Comparison of ENCODE assay signal across 1 cellular context in the genomic region with DNA sequence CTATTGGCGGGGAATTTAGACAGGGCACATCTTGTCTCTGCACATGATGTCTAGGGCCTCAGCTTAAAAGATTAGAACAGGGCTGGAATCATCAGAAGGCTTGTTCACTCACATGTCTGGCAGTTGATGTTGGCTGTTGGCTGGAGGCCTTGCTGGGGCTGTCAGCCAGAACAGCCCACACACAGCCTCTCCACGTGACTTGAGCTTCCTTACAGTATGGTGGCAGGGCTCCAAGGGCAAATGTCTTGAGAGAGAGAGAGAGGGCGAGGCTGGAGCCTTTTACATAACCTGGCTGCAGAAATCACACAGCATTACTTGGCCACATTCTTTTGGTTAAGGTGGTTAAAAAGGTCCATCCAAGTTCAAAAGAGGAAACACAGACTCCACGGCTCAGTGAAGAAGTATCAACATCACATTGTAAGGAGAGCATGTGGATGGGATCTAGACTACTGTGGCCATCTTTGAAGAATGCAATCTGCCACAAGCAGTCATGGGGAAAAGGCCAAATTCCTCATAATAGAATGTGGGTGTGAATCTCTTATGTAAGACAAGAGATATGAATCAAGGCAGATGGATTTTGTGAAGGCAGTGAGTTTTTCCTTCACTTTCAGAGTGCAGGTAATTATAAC.
TF ChIP-seq lines count a peak whose summit lies in the region.

No MANE protein-coding gene starts in this region.

TF ChIP-seq in GM23338, 12 proteins besides CTCF, POLR2A, EP300 and RAD21 (continued from another document):
- TF ChIP-seq JUNB (IDR thresholded peaks at IDR 0.05; ENCODE audit: unreplicated experiment): no peak
- TF ChIP-seq, protein P1, sequence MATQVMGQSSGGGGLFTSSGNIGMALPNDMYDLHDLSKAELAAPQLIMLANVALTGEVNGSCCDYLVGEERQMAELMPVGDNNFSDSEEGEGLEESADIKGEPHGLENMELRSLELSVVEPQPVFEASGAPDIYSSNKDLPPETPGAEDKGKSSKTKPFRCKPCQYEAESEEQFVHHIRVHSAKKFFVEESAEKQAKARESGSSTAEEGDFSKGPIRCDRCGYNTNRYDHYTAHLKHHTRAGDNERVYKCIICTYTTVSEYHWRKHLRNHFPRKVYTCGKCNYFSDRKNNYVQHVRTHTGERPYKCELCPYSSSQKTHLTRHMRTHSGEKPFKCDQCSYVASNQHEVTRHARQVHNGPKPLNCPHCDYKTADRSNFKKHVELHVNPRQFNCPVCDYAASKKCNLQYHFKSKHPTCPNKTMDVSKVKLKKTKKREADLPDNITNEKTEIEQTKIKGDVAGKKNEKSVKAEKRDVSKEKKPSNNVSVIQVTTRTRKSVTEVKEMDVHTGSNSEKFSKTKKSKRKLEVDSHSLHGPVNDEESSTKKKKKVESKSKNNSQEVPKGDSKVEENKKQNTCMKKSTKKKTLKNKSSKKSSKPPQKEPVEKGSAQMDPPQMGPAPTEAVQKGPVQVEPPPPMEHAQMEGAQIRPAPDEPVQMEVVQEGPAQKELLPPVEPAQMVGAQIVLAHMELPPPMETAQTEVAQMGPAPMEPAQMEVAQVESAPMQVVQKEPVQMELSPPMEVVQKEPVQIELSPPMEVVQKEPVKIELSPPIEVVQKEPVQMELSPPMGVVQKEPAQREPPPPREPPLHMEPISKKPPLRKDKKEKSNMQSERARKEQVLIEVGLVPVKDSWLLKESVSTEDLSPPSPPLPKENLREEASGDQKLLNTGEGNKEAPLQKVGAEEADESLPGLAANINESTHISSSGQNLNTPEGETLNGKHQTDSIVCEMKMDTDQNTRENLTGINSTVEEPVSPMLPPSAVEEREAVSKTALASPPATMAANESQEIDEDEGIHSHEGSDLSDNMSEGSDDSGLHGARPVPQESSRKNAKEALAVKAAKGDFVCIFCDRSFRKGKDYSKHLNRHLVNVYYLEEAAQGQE (IDR thresholded peaks at IDR 0.05; ENCODE audit: unreplicated experiment): no peak
